In the genomic region with DNA sequence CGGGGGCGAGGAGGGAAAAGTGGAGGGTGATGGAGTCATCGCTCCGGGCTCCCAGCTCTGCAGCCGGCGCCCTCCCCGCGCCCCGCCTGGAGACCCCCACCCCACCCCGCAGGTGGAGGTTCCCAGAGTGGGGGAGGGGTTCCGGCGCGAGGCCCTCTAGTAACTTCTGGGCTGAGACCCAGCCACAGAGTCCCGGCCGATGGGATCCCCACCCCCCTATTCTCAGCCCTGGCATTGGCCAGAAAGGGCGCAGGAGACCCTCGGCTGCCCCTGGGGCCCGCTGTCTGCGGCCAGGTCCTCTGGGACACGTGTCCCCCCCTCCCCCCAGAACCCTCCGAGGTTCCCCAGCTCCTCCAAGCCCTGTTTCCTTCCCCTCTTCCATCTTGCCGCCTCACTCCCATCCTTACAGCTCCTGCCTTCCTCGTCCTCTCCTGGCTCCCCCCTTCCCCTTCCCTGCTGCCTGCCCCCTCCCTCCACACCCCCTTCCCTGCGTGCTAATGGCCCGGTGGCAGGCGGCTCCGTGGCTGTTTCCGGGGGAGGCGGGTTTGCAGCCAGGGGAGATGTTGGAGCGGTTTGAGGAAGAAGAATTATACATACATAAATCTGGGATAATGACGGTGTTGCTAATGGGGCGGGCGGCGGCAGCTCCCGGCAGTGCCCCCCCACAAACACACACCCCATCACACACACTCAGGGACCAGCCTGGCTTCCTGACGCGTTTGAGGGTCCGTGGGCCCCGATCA, we compare ENCODE assay signal across 8 cellular contexts. TPM values are rescaled to one million over a fixed set of nuclear protein-coding genes. Genes with fewer than 3 reads are reported as not detected.
DNase-seq lines count a peak whose midpoint lies in the region; ATAC-seq and TF ChIP-seq lines count a peak whose summit lies in the region.
"Not testable (repeated sequence)": the region's sequence is repeated elsewhere in the genome, so short reads cannot be mapped to it uniquely, and the experiment has no call there.

No MANE protein-coding gene starts in this region.

- not testable (repeated sequence) for H3K36me3 Mint-ChIP-seq in CD4-positive, CD25-positive, alpha-beta regulatory T cell; neural crest cell (ENCODE audit: low read depth)

- H3K27me3 Mint-ChIP-seq in CD4-positive, CD25-positive, alpha-beta regulatory T cell: peaks cover 11% of the 10 kb centered on the region
- not testable (repeated sequence) for H3K27me3 Mint-ChIP-seq in neural crest cell (ENCODE audit: low read depth)

- H3K4me3 Mint-ChIP-seq in CD4-positive, CD25-positive, alpha-beta regulatory T cell: peak overlapping the region; percentile 52 to 86 (median 76)
- peak overlapping the region; percentile 76 for H3K4me3 Mint-ChIP-seq in neural crest cell

- peak in 2 of 3 donors; percentile 8 to 13 for DNase-seq in CD4-positive, CD25-positive, alpha-beta regulatory T cell
- DNase-seq in activated CD8-positive, alpha-beta memory T cell treated with anti-CD3 and anti-CD28 coated beads, Interleukin-2, amount 50 U/mL, for 48 hours: peak; percentile 72
- not testable (repeated sequence) for DNase-seq in choroid plexus epithelial cell (ENCODE audit: low read depth)
- peak in 43 of 51 donors; percentile 5 to 71 (median 42) for DNase-seq in hypothalamus (lab: John Stamatoyannopoulos, UW)
- peak; percentile 51 for DNase-seq in neural crest cell (ENCODE audit: low read depth, low spot score)
- peak in 4 of 6 experiments; percentile 8 to 46 (median 18) for DNase-seq in stimulated activated naive CD4-positive, alpha-beta T cell (lab: John Stamatoyannopoulos, UW)

- H3K9me2 ChIP-seq in OCI-LY1 (ENCODE audit: low read depth, low read length): not testable (repeated sequence)

- TF ChIP-seq EP300 in Ishikawa (IDR thresholded peaks at IDR 0.05; ENCODE audit: borderline replicate concordance): not testable (repeated sequence)

- H3K4me1 ChIP-seq in CD4-positive, CD25-positive, alpha-beta regulatory T cell (ENCODE audit: control insufficient read depth, insufficient read depth, low read length, poor library complexity, severe bottlenecking): peaks cover 12% of the 10 kb centered on the region
- not testable (repeated sequence) for H3K4me1 ChIP-seq in OCI-LY1 (ENCODE audit: insufficient read depth, low read length, severe bottlenecking)

- not testable (repeated sequence) for H3K9me3 ChIP-seq in CD4-positive, CD25-positive, alpha-beta regulatory T cell (ENCODE audit: control insufficient read depth in 2 of 2, low read length in 2 of 2); OCI-LY1 (ENCODE audit: low read length)

- peak overlapping the region in 2 of 3 donors; percentile 51 to 87 for H3K27ac Mint-ChIP-seq in CD4-positive, CD25-positive, alpha-beta regulatory T cell
- H3K27ac Mint-ChIP-seq in neural crest cell (ENCODE audit: unreplicated experiment): peak overlapping the region; percentile 62

- not testable (repeated sequence) for H3K36me3 ChIP-seq in CD4-positive, CD25-positive, alpha-beta regulatory T cell (ENCODE audit: control insufficient read depth, insufficient read depth, low read length); OCI-LY1 (ENCODE audit: insufficient read depth, low read length)

- not testable (repeated sequence) for H3K4me2 ChIP-seq in OCI-LY1 (ENCODE audit: low read length)

- H3K27ac ChIP-seq in CD4-positive, CD25-positive, alpha-beta regulatory T cell (ENCODE audit: insufficient read depth, low read length, poor library complexity, severe bottlenecking); OCI-LY1 (ENCODE audit: low read depth, low read length, poor library complexity, severe bottlenecking): not testable (repeated sequence)

- peaks cover 0 to 24% (median 7%) of the 10 kb centered on the region in 4 donors for H3K4me1 Mint-ChIP-seq in CD4-positive, CD25-positive, alpha-beta regulatory T cell
- peaks cover 23% of the 10 kb centered on the region for H3K4me1 Mint-ChIP-seq in neural crest cell

- H3K9me3 Mint-ChIP-seq in CD4-positive, CD25-positive, alpha-beta regulatory T cell; neural crest cell: not testable (repeated sequence)

- not testable (repeated sequence) for H3K27me3 ChIP-seq in CD4-positive, CD25-positive, alpha-beta regulatory T cell (ENCODE audit: control insufficient read depth, insufficient read depth, low read length); OCI-LY1 (ENCODE audit: insufficient read depth, low read length)

- not testable (repeated sequence) for H3F3A ChIP-seq in OCI-LY1 (ENCODE audit: insufficient read depth, low read length)

- not testable (repeated sequence) for H2AFZ ChIP-seq in OCI-LY1 (ENCODE audit: low read length)

- not testable (repeated sequence) for H3K9ac ChIP-seq in OCI-LY1 (ENCODE audit: low read length)

- TF ChIP-seq RAD21 in Ishikawa (IDR thresholded peaks at IDR 0.05; ENCODE audit: low read depth): not testable (repeated sequence)

- ATAC-seq in CD4-positive, CD25-positive, alpha-beta regulatory T cell (ENCODE audit: low read depth in 2 of 2): peak in 1 of 2 donors; percentile 19

- peak overlapping the region; percentile 19 for H3K4me3 ChIP-seq in CD4-positive, CD25-positive, alpha-beta regulatory T cell (ENCODE audit: low read depth, low read length)
- H3K4me3 ChIP-seq in OCI-LY1 (ENCODE audit: low read depth, low read length, poor library complexity, severe bottlenecking) (peak overlapping the region; percentile 44), choroid plexus epithelial cell (ENCODE audit: low read depth, low read length) (peak overlapping the region; percentile 52)

- H3K79me2 ChIP-seq in OCI-LY1 (ENCODE audit: insufficient read depth, low read length): not testable (repeated sequence)

- TF ChIP-seq CTCF in OCI-LY1 (IDR thresholded peaks at IDR 0.05; ENCODE audit: low read length); choroid plexus epithelial cell (conservative IDR thresholded peaks at IDR 0.05; ENCODE audit: low read depth, low read length); neural crest cell (conservative IDR thresholded peaks at IDR 0.05): not testable (repeated sequence)

- not testable (repeated sequence) for H4K20me1 ChIP-seq in OCI-LY1 (ENCODE audit: insufficient read depth, low read length)

TF ChIP-seq in Ishikawa, 13 proteins besides CTCF, POLR2A, EP300 and RAD21:
- TF ChIP-seq, protein P1, sequence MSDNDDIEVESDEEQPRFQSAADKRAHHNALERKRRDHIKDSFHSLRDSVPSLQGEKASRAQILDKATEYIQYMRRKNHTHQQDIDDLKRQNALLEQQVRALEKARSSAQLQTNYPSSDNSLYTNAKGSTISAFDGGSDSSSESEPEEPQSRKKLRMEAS (IDR thresholded peaks at IDR 0.05): 0 out of 2 replicates have a peak, but pooled peaks have one; percentile 42
- TF ChIP-seq, protein P2, sequence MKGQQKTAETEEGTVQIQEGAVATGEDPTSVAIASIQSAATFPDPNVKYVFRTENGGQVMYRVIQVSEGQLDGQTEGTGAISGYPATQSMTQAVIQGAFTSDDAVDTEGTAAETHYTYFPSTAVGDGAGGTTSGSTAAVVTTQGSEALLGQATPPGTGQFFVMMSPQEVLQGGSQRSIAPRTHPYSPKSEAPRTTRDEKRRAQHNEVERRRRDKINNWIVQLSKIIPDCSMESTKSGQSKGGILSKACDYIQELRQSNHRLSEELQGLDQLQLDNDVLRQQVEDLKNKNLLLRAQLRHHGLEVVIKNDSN (IDR thresholded peaks at IDR 0.05): 0 out of 2 replicates have a peak, but pooled peaks have one; percentile 23

RNA-seq across cellular contexts. Expression of a gene that starts 43.2 kb away (rescaled TPM):
- 8.2 TPM for total RNA-seq in CD4-positive, CD25-positive, alpha-beta regulatory T cell
- polyA plus RNA-seq in CD4-positive, CD25-positive, alpha-beta regulatory T cell: under 1 TPM in 3 of 4 donors, not detected in 1; 0.21 to 0.40 (median 0.29) TPM
- 34.6 and 38.5 TPM in 2 replicates for total RNA-seq in neural crest cell
